Comparison of ENCODE assay signal across 31 cellular contexts in the genomic region with DNA sequence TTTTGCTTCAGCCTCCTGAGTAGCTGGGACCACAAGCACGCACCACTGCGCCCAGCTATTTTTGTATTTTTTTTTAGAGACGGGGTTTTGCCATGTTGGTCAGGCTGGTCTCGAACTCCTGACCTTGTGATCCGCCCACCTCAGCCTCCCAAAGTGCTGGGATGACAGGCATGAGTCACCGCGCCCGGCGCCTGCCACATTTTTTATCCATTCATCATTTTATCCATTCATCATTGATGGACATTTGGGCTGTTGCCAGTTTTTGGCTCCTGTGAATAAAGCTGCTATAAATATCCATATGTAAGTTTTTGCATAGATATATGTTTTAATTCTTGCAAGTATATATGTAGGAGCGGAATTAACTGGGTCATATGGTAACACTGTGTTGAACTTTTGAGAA.
DNase-seq lines count a peak whose midpoint lies in the region; ATAC-seq, FAIRE-seq and TF ChIP-seq lines count a peak whose summit lies in the region.
"Had no signal": no experiment of that assay in that cellular context is flagged by ENCODE, and none has a peak within 500 bp of the region (broad histone marks: within the 10 kb centered on the region; RNA-seq: fewer than 3 reads in every experiment).

No MANE protein-coding gene starts in this region.

- H3K27ac ChIP-seq in astrocyte (ENCODE audit: low read depth, low read length) (no peak overlapping the region), foreskin keratinocyte (peak overlapping the region; percentile 18)
- H3K27ac ChIP-seq: BLaER1, cardiac muscle cell, left ventricle myocardium inferior, PC-9, right lobe of liver, upper lobe of right lung had no signal

- DNase-seq in Daoy (ENCODE audit: low read depth): peak; percentile 28
- peak; percentile 74 for DNase-seq in M059J (ENCODE audit: low read depth)
- peak; percentile 43 for DNase-seq in astrocyte (ENCODE audit: low read depth)
- DNase-seq in foreskin keratinocyte: peak; percentile 45 to 75
- no peak for DNase-seq in cerebellar cortex (ENCODE audit: low spot score)
- no peak for DNase-seq in NCI-H524 treated with DMSO at 0.1 percent for 48 hours (lab: John Stamatoyannopoulos, UW)
- DNase-seq in NCI-H345 (lab: John Stamatoyannopoulos, UW): no peak
- DNase-seq: activated CD4-positive, alpha-beta memory T cell treated with anti-CD3 and anti-CD28 coated beads for 36 hours; activated CD8-positive, alpha-beta memory T cell treated with anti-CD3 and anti-CD28 coated beads, Interleukin-2, amount 50 U/mL, for 4 hours; activated naive CD4-positive, alpha-beta T cell treated with anti-CD3 and anti-CD28 coated beads, Interleukin-2, amount 50 U/mL, for 16 hours; KG1; left ventricle myocardium inferior; NCI-H1436 treated with DMSO at 0.1 percent for 48 hours; NCI-H526; NK-92 treated with Interleukin-12 subunit alpha and Interleukin-12 subunit beta, amount 100 ng/mL, for 24 hours; right lobe of liver; stimulated activated CD4-positive, alpha-beta T cell treated with anti-CD3 and anti-CD28 coated beads, Interleukin-12 subunit alpha, Interleukin-12 subunit beta, amount 100 ng/mL, for 4 hours; stimulated activated CD4-positive, alpha-beta T cell treated with anti-CD3 and anti-CD28 coated beads, Interleukin-4, amount 100 ng/mL, for 24 hours; T-cell; upper lobe of right lung had no signal

- peaks cover 31% of the 10 kb centered on the region for H3K36me3 Mint-ChIP-seq in astrocyte (ENCODE audit: low read depth, unreplicated experiment)

- TF ChIP-seq CTCF in astrocyte (IDR thresholded peaks at IDR 0.05; ENCODE audit: insufficient read depth, low read depth, low read length) (no peak), foreskin keratinocyte (conservative IDR thresholded peaks at IDR 0.05) (no peak)

- H3K9me3 ChIP-seq in astrocyte (ENCODE audit: insufficient read depth, low read depth, low read length): no peaks in the 10 kb centered on the region
- H3K9me3 ChIP-seq: BLaER1, left ventricle myocardium inferior, right lobe of liver, upper lobe of right lung had no signal

- H3K4me2 ChIP-seq in astrocyte (ENCODE audit: low read length): peak overlapping the region; percentile 9
- H3K4me2 ChIP-seq: BLaER1, PC-9 had no signal

- no peaks in the 10 kb centered on the region for H4K20me1 ChIP-seq in astrocyte (ENCODE audit: insufficient read depth, low read length)
- H4K20me1 ChIP-seq: BLaER1 had no signal

- no peak overlapping the region for H3K4me3 ChIP-seq in astrocyte (ENCODE audit: insufficient read depth, low read depth, low read length)
- H3K4me3 ChIP-seq: BLaER1, cardiac muscle cell, left ventricle myocardium inferior, PC-9, right lobe of liver, upper lobe of right lung had no signal

- no peak overlapping the region for H3K4me3 Mint-ChIP-seq in astrocyte (ENCODE audit: unreplicated experiment)
- H3K4me3 Mint-ChIP-seq: activated CD4-positive, alpha-beta memory T cell treated with anti-CD3 and anti-CD28 coated beads for 36 hours; activated T-helper 1 cell treated with anti-CD3 and anti-CD28 coated beads, Interleukin-12 subunit alpha, Interleukin-12 subunit beta, Interleukin-2, Interleukin-4 antibody, amounts not matched to agents 30 ng/mL and 10 ng/mL and 1 ng/mL, durations not matched to agents 14 hours and 24 hours and 36 hours; stimulated activated memory B cell treated with anti-CD40 and anti-IgM and Interleukin-4, amounts not matched to agents 10 μg/mL and 1 μg/mL and 100 μg/mL, for 72 hours; T-cell had no signal

- peaks cover 5% of the 10 kb centered on the region for H3K4me1 ChIP-seq in astrocyte (ENCODE audit: insufficient read depth, low read length)
- H3K4me1 ChIP-seq in foreskin keratinocyte: peaks cover 19% of the 10 kb centered on the region

- H3K9ac ChIP-seq in astrocyte (ENCODE audit: low read length): no peak overlapping the region
- H3K9ac ChIP-seq: BLaER1 had no signal

- no peaks in the 10 kb centered on the region for H3K9me3 Mint-ChIP-seq in astrocyte (ENCODE audit: unreplicated experiment)
- H3K9me3 Mint-ChIP-seq: activated CD4-positive, alpha-beta memory T cell treated with anti-CD3 and anti-CD28 coated beads for 36 hours; T-cell had no signal

- no peaks in the 10 kb centered on the region for H3K79me2 ChIP-seq in astrocyte (ENCODE audit: insufficient read depth, low read length)

- H3K27ac Mint-ChIP-seq in astrocyte (ENCODE audit: unreplicated experiment): no peak overlapping the region
- H3K27ac Mint-ChIP-seq: activated CD4-positive, alpha-beta memory T cell treated with anti-CD3 and anti-CD28 coated beads for 36 hours; activated T-helper 1 cell treated with anti-CD3 and anti-CD28 coated beads, Interleukin-12 subunit alpha, Interleukin-12 subunit beta, Interleukin-2, Interleukin-4 antibody, amounts not matched to agents 30 ng/mL and 10 ng/mL and 1 ng/mL, durations not matched to agents 14 hours and 24 hours and 36 hours; progenitor cell of endocrine pancreas; stimulated activated memory B cell treated with anti-CD40 and anti-IgM and Interleukin-4, amounts not matched to agents 10 μg/mL and 1 μg/mL and 100 μg/mL, for 72 hours; T-cell had no signal

- no peaks in the 10 kb centered on the region for H3K36me3 ChIP-seq in astrocyte (ENCODE audit: insufficient read depth, low read length)
- H3K36me3 ChIP-seq: right lobe of liver, upper lobe of right lung had no signal

- H3K27me3 ChIP-seq in astrocyte (ENCODE audit: insufficient read depth, low read length) (no peaks in the 10 kb centered on the region), foreskin keratinocyte (no peaks in the 10 kb centered on the region)
- H3K27me3 ChIP-seq: BLaER1, cardiac muscle cell, right lobe of liver, upper lobe of right lung had no signal

- H3K4me1 Mint-ChIP-seq in astrocyte (ENCODE audit: low read depth, unreplicated experiment): peaks cover 9% of the 10 kb centered on the region

- no peak overlapping the region for H2AFZ ChIP-seq in astrocyte (ENCODE audit: low read depth, low read length)
- H2AFZ ChIP-seq: PC-9 had no signal

- FAIRE-seq in astrocyte (lab: Jason Lieb, UNC): no peak
- FAIRE-seq: endometrium, GM12892, H1, islet of Langerhans had no signal

- ATAC-seq in foreskin keratinocyte: no peak
- ATAC-seq in GM19328 (IDR thresholded peaks at IDR 0.05; ENCODE audit: unreplicated experiment): no peak
- ATAC-seq: right lobe of liver; stimulated activated memory B cell treated with anti-CD40 and anti-IgM and Interleukin-4, amounts not matched to agents 10 μg/mL and 1 μg/mL and 100 μg/mL, for 72 hours; T-cell; upper lobe of right lung had no signal

- H3K27me3 Mint-ChIP-seq in astrocyte (ENCODE audit: low read depth, unreplicated experiment): no peaks in the 10 kb centered on the region
- H3K27me3 Mint-ChIP-seq: activated CD4-positive, alpha-beta memory T cell treated with anti-CD3 and anti-CD28 coated beads for 36 hours; progenitor cell of endocrine pancreas; stimulated activated memory B cell treated with anti-CD40 and anti-IgM and Interleukin-4, amounts not matched to agents 10 μg/mL and 1 μg/mL and 100 μg/mL, for 72 hours; T-cell had no signal

Comparison
In these comparisons a context has a peak if more than half of its experiments do, and no peak if none do; other contexts are left out.
1. DNase-seq: peak in Daoy (single experiment), M059J (single experiment), astrocyte (single experiment) and foreskin keratinocyte (2 of 2); none in cerebellar cortex (single experiment), NCI-H524 treated with DMSO at 0.1 percent for 48 hours (single experiment) and NCI-H345 (single experiment).